In the genomic region with DNA sequence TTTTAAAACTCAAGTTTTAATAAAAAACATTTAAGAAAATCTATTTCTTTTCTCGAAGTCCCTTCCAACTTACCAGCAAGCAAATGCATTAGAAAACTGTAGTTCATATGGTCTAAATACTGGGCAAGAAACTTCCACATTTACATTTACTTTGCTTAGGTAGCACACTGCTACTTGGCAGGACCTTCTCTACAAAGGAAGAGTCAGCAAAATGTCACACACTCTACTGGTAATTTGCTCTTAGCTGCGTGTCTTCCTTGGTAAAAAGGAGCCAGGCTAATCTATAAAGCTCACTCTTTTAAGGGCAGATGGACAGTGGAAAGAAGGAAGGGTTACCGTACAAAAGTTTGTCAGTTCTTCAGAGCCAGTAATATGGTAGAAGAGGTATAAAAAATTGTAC, we compare ENCODE assay signal across 8 cellular contexts.
"Had no signal": no experiment of that assay in that cellular context is flagged by ENCODE, and none has a peak within 500 bp of the region (broad histone marks: within the 10 kb centered on the region; RNA-seq: fewer than 3 reads in every experiment).

No MANE protein-coding gene starts in this region.

- FAIRE-seq: HepG2 had no signal

- ATAC-seq: HCT116, HepG2 had no signal

- H3K27ac ChIP-seq: GM23248, HL-60 had no signal

- DNase-seq: GM23248, GOT3, H7, HFFc6 had no signal

- H3K9ac ChIP-seq: GM23248 had no signal

- H3K9me3 ChIP-seq: HAP-1 had no signal

- H2AFZ ChIP-seq: GM23248 had no signal

- H3K4me3 ChIP-seq: GM23248, HAP-1 had no signal
